In genomic region chr14:99242816-99243795, GRCh38 we compare ENCODE assay signal across 14 cellular contexts. TPM values are rescaled to one million over a fixed set of nuclear protein-coding genes. Genes with fewer than 3 reads are reported as not detected.
A peak's percentile ranks its signal among the peaks of the same experiment; 100 is the strongest.
DNase-seq lines count a peak whose midpoint lies in the region; ATAC-seq, FAIRE-seq and TF ChIP-seq lines count a peak whose summit lies in the region.
"Had no signal": no experiment of that assay in that cellular context is flagged by ENCODE, and none has a peak within 500 bp of the region (broad histone marks: within the 10 kb centered on the region; RNA-seq: fewer than 3 reads in every experiment).

No MANE protein-coding gene starts in this region.

- intact Hi-C loops in activated T-helper 2 cell treated with anti-CD3 and anti-CD28 coated beads, Interferon-gamma antibody, Interleukin-2, Interleukin-4, amounts not matched to agents 10 μg/mL and 5 μg/mL and 100 μg/mL, durations not matched to agents 14 hours and 24 hours and 36 hours (cut with micrococcal nuclease), result no loop called here

- TF ChIP-seq CTCF in keratinocyte (optimal IDR thresholded peaks at IDR 0.05 in 1 of 3, IDR thresholded peaks at IDR 0.05 in 1 of 3, conservative IDR thresholded peaks at IDR 0.05 in 1 of 3; ENCODE audit: extremely low read depth in 1 of 3, insufficient read depth in 2 of 3, low read length in 3 of 3), result no peak
- TF ChIP-seq CTCF in GM10266 (IDR thresholded peaks at IDR 0.05; ENCODE audit: control insufficient read depth, insufficient read depth, low read depth, missing control alignments), result no peak

- peaks cover 19% of the 10 kb centered on the region for H3K36me3 Mint-ChIP-seq in stimulated activated naive CD8-positive, alpha-beta T cell treated with anti-CD3 and anti-CD28 coated beads, Interleukin-15, Interleukin-2, amounts not matched to agents 100 ng/mL and 50 ng/mL, for 24 hours (ENCODE audit: low read depth)
- peaks cover 27% of the 10 kb centered on the region for H3K36me3 Mint-ChIP-seq in activated T-helper 2 cell treated with anti-CD3 and anti-CD28 coated beads, Interferon-gamma antibody, Interleukin-2, Interleukin-4, amounts not matched to agents 10 μg/mL and 5 μg/mL and 100 μg/mL, durations not matched to agents 14 hours and 24 hours and 36 hours (ENCODE audit: low read depth)

- H3K36me3 ChIP-seq in keratinocyte (ENCODE audit: control insufficient read depth in 2 of 2, extremely low read depth in 1 of 2, insufficient read depth in 2 of 2, low read length in 2 of 2), result peaks cover 8 to 10% of the 10 kb centered on the region in 2 experiments

- no peaks in the 10 kb centered on the region for H3K9me3 Mint-ChIP-seq in stimulated activated naive CD8-positive, alpha-beta T cell treated with anti-CD3 and anti-CD28 coated beads, Interleukin-15, Interleukin-2, amounts not matched to agents 100 ng/mL and 50 ng/mL, for 24 hours
- H3K9me3 Mint-ChIP-seq in activated T-helper 2 cell treated with anti-CD3 and anti-CD28 coated beads, Interferon-gamma antibody, Interleukin-2, Interleukin-4, amounts not matched to agents 10 μg/mL and 5 μg/mL and 100 μg/mL, durations not matched to agents 14 hours and 24 hours and 36 hours, result no peaks in the 10 kb centered on the region

- H3K27me3 ChIP-seq in keratinocyte (ENCODE audit: control insufficient read depth, extremely low read depth, insufficient read depth, low read length), result no peaks in the 10 kb centered on the region

- no peaks in the 10 kb centered on the region for H4K20me1 ChIP-seq in keratinocyte (ENCODE audit: control insufficient read depth, extremely low read depth, insufficient read depth, low read length)

- H3K4me1 Mint-ChIP-seq in stimulated activated naive CD8-positive, alpha-beta T cell treated with anti-CD3 and anti-CD28 coated beads, Interleukin-15, Interleukin-2, amounts not matched to agents 100 ng/mL and 50 ng/mL, for 24 hours (ENCODE audit: low read depth), result peaks cover 91% of the 10 kb centered on the region
- H3K4me1 Mint-ChIP-seq in activated T-helper 2 cell treated with anti-CD3 and anti-CD28 coated beads, Interferon-gamma antibody, Interleukin-2, Interleukin-4, amounts not matched to agents 10 μg/mL and 5 μg/mL and 100 μg/mL, durations not matched to agents 14 hours and 24 hours and 36 hours (ENCODE audit: low read depth), result peaks cover 82% of the 10 kb centered on the region

- peak overlapping the region; percentile 87 for H3K4me3 Mint-ChIP-seq in stimulated activated naive CD8-positive, alpha-beta T cell treated with anti-CD3 and anti-CD28 coated beads, Interleukin-15, Interleukin-2, amounts not matched to agents 100 ng/mL and 50 ng/mL, for 24 hours
- H3K4me3 Mint-ChIP-seq in activated T-helper 2 cell treated with anti-CD3 and anti-CD28 coated beads, Interferon-gamma antibody, Interleukin-2, Interleukin-4, amounts not matched to agents 10 μg/mL and 5 μg/mL and 100 μg/mL, durations not matched to agents 14 hours and 24 hours and 36 hours (ENCODE audit: low read depth), result peak overlapping the region; percentile 84

- peak; percentile 62 for FAIRE-seq in keratinocyte (lab: Jason Lieb, UNC)
- FAIRE-seq: HepG2 had no signal

- H3K4me2 ChIP-seq in keratinocyte (ENCODE audit: control insufficient read depth, extremely low read depth, insufficient read depth, low read depth, low read length), result peak overlapping the region; percentile 99

- H3K79me2 ChIP-seq in keratinocyte (ENCODE audit: control insufficient read depth, insufficient read depth, low read length), result peaks cover 91% of the 10 kb centered on the region

- H3K9me1 ChIP-seq in keratinocyte (ENCODE audit: control insufficient read depth, extremely low read depth, insufficient read depth, low read length), result no peaks in the 10 kb centered on the region

- peak overlapping the region; percentile 92 for H3K27ac ChIP-seq in keratinocyte (ENCODE audit: control insufficient read depth, insufficient read depth, low read length)

- no peaks in the 10 kb centered on the region for H3K9me3 ChIP-seq in keratinocyte (ENCODE audit: control insufficient read depth, low read depth, low read length)

- no peak for DNase-seq in stimulated activated naive CD8-positive, alpha-beta T cell treated with anti-CD3 and anti-CD28 coated beads, Interleukin-15, Interleukin-2, amounts not matched to agents 100 U/mL and 50 U/mL, for 24 hours
- no peak for DNase-seq in activated T-helper 2 cell treated with anti-CD3 and anti-CD28 coated beads, Interferon-gamma antibody, Interleukin-2, Interleukin-4, amounts not matched to agents 10 μg/mL and 5 μg/mL and 100 μg/mL, durations not matched to agents 14 hours and 24 hours and 36 hours (ENCODE audit: low spot score)
- DNase-seq in keratinocyte (ENCODE audit: low read depth, low spot score) (no peak), GM10266 (ENCODE audit: extremely low spot score) (no peak), occipital lobe (lab: John Stamatoyannopoulos, UW) (no peak)
- DNase-seq: H7, NCI-H1417, NCI-H774 had no signal

- ATAC-seq in stimulated activated naive CD8-positive, alpha-beta T cell treated with anti-CD3 and anti-CD28 coated beads, Interleukin-15, Interleukin-2, amounts not matched to agents 100 U/mL and 50 U/mL, for 24 hours, result no peak
- ATAC-seq in HG02610 (IDR thresholded peaks at IDR 0.05; ENCODE audit: unreplicated experiment) (no peak), HG03342 (IDR thresholded peaks at IDR 0.05; ENCODE audit: unreplicated experiment) (no peak)
- ATAC-seq: HepG2, Right ventricle myocardium inferior had no signal

- H3K27me3 Mint-ChIP-seq in stimulated activated naive CD8-positive, alpha-beta T cell treated with anti-CD3 and anti-CD28 coated beads, Interleukin-15, Interleukin-2, amounts not matched to agents 100 ng/mL and 50 ng/mL, for 24 hours, result no peaks in the 10 kb centered on the region
- no peaks in the 10 kb centered on the region for H3K27me3 Mint-ChIP-seq in activated T-helper 2 cell treated with anti-CD3 and anti-CD28 coated beads, Interferon-gamma antibody, Interleukin-2, Interleukin-4, amounts not matched to agents 10 μg/mL and 5 μg/mL and 100 μg/mL, durations not matched to agents 14 hours and 24 hours and 36 hours (ENCODE audit: low read depth)

- H2AFZ ChIP-seq in keratinocyte (ENCODE audit: control insufficient read depth, low read length), result no peak overlapping the region

- dilution Hi-C loops in keratinocyte (cut with MboI; ENCODE audit: extremely low pct_ligation_motif_present, low sequenced_read_pairs), result no loop called here

- peak overlapping the region; percentile 71 for H3K9ac ChIP-seq in keratinocyte (ENCODE audit: control insufficient read depth, extremely low read depth, insufficient read depth, low read length)

- H3K27ac Mint-ChIP-seq in stimulated activated naive CD8-positive, alpha-beta T cell treated with anti-CD3 and anti-CD28 coated beads, Interleukin-15, Interleukin-2, amounts not matched to agents 100 ng/mL and 50 ng/mL, for 24 hours, result peak overlapping the region; percentile 99
- peak overlapping the region; percentile 96 for H3K27ac Mint-ChIP-seq in activated T-helper 2 cell treated with anti-CD3 and anti-CD28 coated beads, Interferon-gamma antibody, Interleukin-2, Interleukin-4, amounts not matched to agents 10 μg/mL and 5 μg/mL and 100 μg/mL, durations not matched to agents 14 hours and 24 hours and 36 hours

- peaks cover 81% of the 10 kb centered on the region for H3K4me1 ChIP-seq in keratinocyte (ENCODE audit: control insufficient read depth, extremely low read depth, insufficient read depth, low read length)

- peak overlapping the region in 2 of 3 experiments; percentile 60 to 67 for H3K4me3 ChIP-seq in keratinocyte (ENCODE audit: control insufficient read depth in 2 of 3, extremely low read depth in 1 of 3, insufficient read depth in 2 of 3, low read depth in 1 of 3, low read length in 3 of 3)

RNA-seq across cellular contexts. Expression of gene BCL11B, which starts 28.9 kb away (rescaled TPM):
- 34.1 and 34.9 TPM in 2 replicates for total RNA-seq in activated T-helper 2 cell treated with anti-CD3 and anti-CD28 coated beads, Interferon-gamma antibody, Interleukin-2, Interleukin-4, amounts not matched to agents 10 μg/mL and 5 μg/mL and 100 μg/mL, durations not matched to agents 14 hours and 24 hours and 36 hours
- polyA plus RNA-seq in keratinocyte, result 3.6 to 6.4 TPM (median 5.2 TPM) in 3 replicates
- polyA plus RNA-seq in keratinocyte (2011; ENCODE audit: low read depth), result 2.3 TPM
- polyA plus RNA-seq in keratinocyte (2011; cell fraction: cytosol; rRNA removed), result 2.6 and 3.0 TPM in 2 replicates
- polyA plus RNA-seq in keratinocyte (2011; cell fraction: nucleus; rRNA removed), result 10.9 and 11.1 TPM in 2 replicates
- 3.9 and 7.8 TPM in 2 replicates for polyA plus RNA-seq in keratinocyte (2012; ENCODE audit: low replicate concordance)
- polyA minus RNA-seq in keratinocyte, result 6.5 to 9.3 TPM (median 8.7 TPM) in 3 replicates
- 9.4 TPM for polyA minus RNA-seq in keratinocyte (2011; cell fraction: cytosol; rRNA and poly(A)+ RNA removed)
- 17.1 and 20.4 TPM in 2 replicates for polyA minus RNA-seq in keratinocyte (2011; cell fraction: nucleus; rRNA and poly(A)+ RNA removed)
- 27.0 TPM for total RNA-seq in occipital lobe
- total RNA-seq: HepG2 had no signal
- polyA plus RNA-seq: fibroblast of lung, HepG2 had no signal
